12 cellular contexts compared by ENCODE assay signal in the genomic region with DNA sequence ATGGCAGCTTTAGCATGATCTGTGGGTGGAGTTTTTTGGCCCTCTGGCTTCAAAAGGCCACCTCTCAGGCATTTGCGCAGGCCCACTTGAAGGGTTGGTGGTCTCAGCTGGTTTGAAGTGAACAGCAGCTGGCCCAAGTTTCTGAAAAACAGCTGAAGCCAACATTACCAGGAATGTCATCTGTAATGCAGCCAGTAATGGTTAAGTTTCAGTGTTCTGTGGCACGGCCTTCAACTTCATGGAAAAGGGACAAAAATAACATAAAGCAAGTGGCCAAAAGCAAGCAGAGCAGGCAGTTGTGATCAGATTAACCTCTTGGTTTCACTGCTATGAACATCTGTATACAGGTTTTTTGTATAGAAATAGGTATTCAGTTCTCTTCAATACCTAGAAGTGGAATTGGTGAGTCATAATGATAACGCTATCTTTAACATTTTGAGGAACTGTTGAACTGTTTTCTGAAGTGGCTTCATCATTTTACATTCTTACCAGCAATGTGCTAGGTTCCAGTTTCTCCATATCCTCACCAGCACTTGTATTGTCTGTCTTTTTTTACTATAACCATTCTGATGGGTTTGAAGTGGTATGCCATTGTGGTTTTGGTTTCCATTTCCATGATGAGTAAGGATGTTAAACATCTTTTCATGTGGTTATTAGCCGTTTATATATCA.
DNase-seq lines count a peak whose midpoint lies in the region; ATAC-seq, FAIRE-seq and TF ChIP-seq lines count a peak whose summit lies in the region.
"Had no signal": no experiment of that assay in that cellular context is flagged by ENCODE, and none has a peak within 500 bp of the region (broad histone marks: within the 10 kb centered on the region; RNA-seq: fewer than 3 reads in every experiment).

No MANE protein-coding gene starts in this region.

- intact Hi-C loops in natural killer cell (cut with micrococcal nuclease) = no loop called here

- peaks cover 2 to 5% of the 10 kb centered on the region in 2 donors for H3K4me1 Mint-ChIP-seq in natural killer cell treated with Interleukin-12 subunit alpha and Interleukin-12 subunit beta and Interleukin-15 and Interleukin-18, amount 100 ng/mL, for 72 hours (ENCODE audit: low read depth in 2 of 2)
- peaks cover 9 to 10% of the 10 kb centered on the region in 2 donors for H3K4me1 Mint-ChIP-seq in natural killer cell
- H3K4me1 Mint-ChIP-seq in activated CD8-positive, alpha-beta T cell treated with anti-CD3 and anti-CD28 coated beads, Interleukin-2, amount 10 ng/mL, durations not matched to agents 7 days and 5 days (ENCODE audit: low read depth) = peaks cover 15% of the 10 kb centered on the region

- peak overlapping the region in 1 of 2 donors; percentile 48 for H3K27ac Mint-ChIP-seq in natural killer cell treated with Interleukin-12 subunit alpha and Interleukin-12 subunit beta and Interleukin-15 and Interleukin-18, amount 100 ng/mL, for 72 hours
- no peak overlapping the region for H3K27ac Mint-ChIP-seq in natural killer cell
- no peak overlapping the region for H3K27ac Mint-ChIP-seq in activated CD8-positive, alpha-beta T cell treated with anti-CD3 and anti-CD28 coated beads, Interleukin-2, amount 10 ng/mL, durations not matched to agents 7 days and 5 days

- no peak for TF ChIP-seq CTCF in natural killer cell (IDR thresholded peaks at IDR 0.05)

- peak; percentile 55 to 87 for ATAC-seq in natural killer cell treated with Interleukin-12 subunit alpha and Interleukin-12 subunit beta and Interleukin-15 and Interleukin-18, amount 100 ng/mL, for 72 hours
- ATAC-seq in natural killer cell (no peak), HG03103 (IDR thresholded peaks at IDR 0.05; ENCODE audit: low read depth, unreplicated experiment) (peak; percentile 65)
- ATAC-seq in activated CD8-positive, alpha-beta T cell treated with anti-CD3 and anti-CD28 coated beads, Interleukin-2, amount 10 ng/mL, durations not matched to agents 7 days and 5 days = peak; percentile 53
- ATAC-seq: K562 had no signal

- peaks cover 0 to 15% of the 10 kb centered on the region in 2 donors for H3K27me3 Mint-ChIP-seq in natural killer cell treated with Interleukin-12 subunit alpha and Interleukin-12 subunit beta and Interleukin-15 and Interleukin-18, amount 100 ng/mL, for 72 hours
- peaks cover 11 to 28% of the 10 kb centered on the region in 2 donors for H3K27me3 Mint-ChIP-seq in natural killer cell (ENCODE audit: low read depth in 2 of 2)
- no peaks in the 10 kb centered on the region for H3K27me3 Mint-ChIP-seq in activated CD8-positive, alpha-beta T cell treated with anti-CD3 and anti-CD28 coated beads, Interleukin-2, amount 10 ng/mL, durations not matched to agents 7 days and 5 days (ENCODE audit: low read depth)

- CTCF ChIA-PET in activated CD8-positive, alpha-beta T cell treated with anti-CD3 and anti-CD28 coated beads, Interleukin-2, amount 10 ng/mL, durations not matched to agents 7 days and 5 days (lab: Charles Lee) = no interaction called here

- H3K4me3 Mint-ChIP-seq in natural killer cell treated with Interleukin-12 subunit alpha and Interleukin-12 subunit beta and Interleukin-15 and Interleukin-18, amount 100 ng/mL, for 72 hours = peak overlapping the region; percentile 22
- H3K4me3 Mint-ChIP-seq in natural killer cell = no peak overlapping the region
- no peak overlapping the region for H3K4me3 Mint-ChIP-seq in activated CD8-positive, alpha-beta T cell treated with anti-CD3 and anti-CD28 coated beads, Interleukin-2, amount 10 ng/mL, durations not matched to agents 7 days and 5 days

- no peaks in the 10 kb centered on the region for H3K9me3 Mint-ChIP-seq in natural killer cell treated with Interleukin-12 subunit alpha and Interleukin-12 subunit beta and Interleukin-15 and Interleukin-18, amount 100 ng/mL, for 72 hours
- H3K9me3 Mint-ChIP-seq in natural killer cell = no peaks in the 10 kb centered on the region
- peaks cover 15% of the 10 kb centered on the region for H3K9me3 Mint-ChIP-seq in activated CD8-positive, alpha-beta T cell treated with anti-CD3 and anti-CD28 coated beads, Interleukin-2, amount 10 ng/mL, durations not matched to agents 7 days and 5 days (ENCODE audit: insufficient read depth)

- peaks cover 4% of the 10 kb centered on the region for H3K36me3 Mint-ChIP-seq in natural killer cell treated with Interleukin-12 subunit alpha and Interleukin-12 subunit beta and Interleukin-15 and Interleukin-18, amount 100 ng/mL, for 72 hours
- no peaks in the 10 kb centered on the region for H3K36me3 Mint-ChIP-seq in natural killer cell
- peaks cover 7% of the 10 kb centered on the region for H3K36me3 Mint-ChIP-seq in activated CD8-positive, alpha-beta T cell treated with anti-CD3 and anti-CD28 coated beads, Interleukin-2, amount 10 ng/mL, durations not matched to agents 7 days and 5 days (ENCODE audit: low read depth)

- no peak for DNase-seq in natural killer cell treated with Interleukin-12 subunit alpha and Interleukin-12 subunit beta and Interleukin-15 and Interleukin-18, amount 100 ng/mL, for 72 hours (ENCODE audit: low spot score)
- DNase-seq in natural killer cell (no peak), urothelium cell line (ENCODE audit: low spot score) (peak; percentile 6), NCI-H524 (lab: John Stamatoyannopoulos, UW) (no peak), NCI-H1930 (lab: John Stamatoyannopoulos, UW) (no peak), cerebellum (ENCODE audit: low spot score) (no peak)
- no peak for DNase-seq in activated CD8-positive, alpha-beta T cell treated with anti-CD3 and anti-CD28 coated beads, Interleukin-2, amount 10 ng/mL, durations not matched to agents 7 days and 5 days
- DNase-seq: C1 segment of cervical spinal cord had no signal

- FAIRE-seq in urothelium cell line (lab: Jason Lieb, UNC) = no peak
- FAIRE-seq: endothelial cell of umbilical vein, islet of Langerhans, K562 had no signal

- POLR2A ChIA-PET in activated CD8-positive, alpha-beta T cell treated with anti-CD3 and anti-CD28 coated beads, Interleukin-2, amount 10 ng/mL, durations not matched to agents 7 days and 5 days (lab: Charles Lee) = no interaction called here

Comparison
In these comparisons a context has a peak if more than half of its experiments do, and no peak if none do; other contexts are left out.
1. ATAC-seq: peak in natural killer cell treated with Interleukin-12 subunit alpha and Interleukin-12 subunit beta and Interleukin-15 and Interleukin-18, amount 100 ng/mL, for 72 hours (2 of 2), HG03103 (single experiment) and activated CD8-positive, alpha-beta T cell treated with anti-CD3 and anti-CD28 coated beads, Interleukin-2, amount 10 ng/mL, durations not matched to agents 7 days and 5 days (single experiment); none in natural killer cell (0 of 3).